Comparison of ENCODE assay signal across 14 cellular contexts in the genomic region with DNA sequence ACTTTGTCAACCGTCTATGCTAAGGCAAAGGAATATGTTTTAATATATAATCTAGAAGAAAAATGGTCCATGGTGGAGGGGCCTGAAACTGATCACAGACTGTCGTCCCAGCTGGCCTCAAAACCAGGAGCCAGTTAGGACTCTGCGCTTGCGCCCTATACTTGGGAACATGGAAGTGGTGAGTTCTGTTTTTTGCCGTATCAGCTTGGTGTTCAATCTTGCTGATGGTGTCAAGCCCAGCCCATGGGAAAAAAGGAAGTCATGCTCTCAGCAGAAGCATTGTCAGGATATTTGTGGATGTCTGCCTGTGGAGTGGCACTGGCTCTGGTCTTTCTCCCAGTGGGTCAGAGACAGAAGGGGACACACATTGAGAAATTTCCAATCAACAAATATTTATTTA.
DNase-seq lines count a peak whose midpoint lies in the region; ATAC-seq and TF ChIP-seq lines count a peak whose summit lies in the region.
"Had no signal": no experiment of that assay in that cellular context is flagged by ENCODE, and none has a peak within 500 bp of the region (broad histone marks: within the 10 kb centered on the region; RNA-seq: fewer than 3 reads in every experiment).

No MANE protein-coding gene starts in this region.

- intact Hi-C loops in head of caudate nucleus (cut with DNase I) = no loop called here

- ATAC-seq in GM18867 (IDR thresholded peaks at IDR 0.05; ENCODE audit: unreplicated experiment) = no peak
- ATAC-seq in HG03175 (IDR thresholded peaks at IDR 0.05; ENCODE audit: unreplicated experiment) = no peak
- ATAC-seq: GM12878 had no signal

- no peak for TF ChIP-seq CTCF in NB4 (IDR thresholded peaks at IDR 0.05; ENCODE audit: low read depth, low read length)

- DNase-seq in CD1c-positive myeloid dendritic cell (ENCODE audit: extremely low spot score) = peak; percentile 56
- DNase-seq in NB4 (ENCODE audit: low read depth) = peak; percentile 5
- peak in 25 of 42 donors; percentile 5 to 55 (median 28) for DNase-seq in head of caudate nucleus
- peak; percentile 63 for DNase-seq in medulla oblongata (ENCODE audit: extremely low spot score)
- no peak for DNase-seq in NCI-H748 (lab: John Stamatoyannopoulos, UW; ENCODE audit: unreplicated experiment)
- DNase-seq: CD4-positive, alpha-beta memory T cell; DMS79; H9; NCI-H1105; NCI-H2029; NCI-H510A had no signal

- TF ChIP-seq POLR2A in NB4 (IDR thresholded peaks at IDR 0.05; ENCODE audit: extremely low read depth, insufficient read length) = no peak

- no peak overlapping the region for H3K4me3 ChIP-seq in NB4 (ENCODE audit: low read depth, low read length)
- H3K4me3 ChIP-seq: GM12878 had no signal
